In genomic region chr6:16320533-16321340, GRCh38 we compare ENCODE assay signal across 8 cellular contexts.
DNase-seq lines count a peak whose midpoint lies in the region; ATAC-seq and TF ChIP-seq lines count a peak whose summit lies in the region.

No MANE protein-coding gene starts in this region.

- H3K79me2 ChIP-seq in parathyroid adenoma: no peaks in the 10 kb centered on the region

- H3K4me2 ChIP-seq in parathyroid adenoma (ENCODE audit: low read length): peak overlapping the region; percentile 41

- intact Hi-C loops in Panc1 (cut with micrococcal nuclease; ENCODE audit: unreplicated experiment) (no loop called here), esophagus muscularis mucosa (cut with DNase I) (loop anchor here (2.0 kb wide), 1 partner anchor 76 kb away; no protein-coding TSS in a partner anchor)

- TF ChIP-seq CTCF in Panc1 (IDR thresholded peaks at IDR 0.05): no peak
- no peak for TF ChIP-seq CTCF in esophagus muscularis mucosa (IDR thresholded peaks at IDR 0.05)
- TF ChIP-seq CTCF in parathyroid adenoma (IDR thresholded peaks at IDR 0.05): no peak

- H3K27ac ChIP-seq in Panc1 (ENCODE audit: low read length) (no peak overlapping the region), esophagus muscularis mucosa (replicated peaks in 1 of 4) (peak overlapping the region; percentile 69 to 85 (median 81)), parathyroid adenoma (peak overlapping the region; percentile 82)

- CTCF ChIA-PET in Panc1 (lab: Charles Lee): interaction anchor here (0.6 kb wide), 1 partner anchor 16 kb away, joined by 3 read pairs; no protein-coding TSS in a partner anchor

- H3K27me3 ChIP-seq in Panc1 (ENCODE audit: control insufficient read depth, insufficient read depth, low read length): no peaks in the 10 kb centered on the region
- H3K27me3 ChIP-seq in esophagus muscularis mucosa: no peaks in the 10 kb centered on the region
- no peaks in the 10 kb centered on the region for H3K27me3 ChIP-seq in parathyroid adenoma (ENCODE audit: control insufficient read depth, insufficient read depth, low read length)

- 70% methylated on average over 18 of the region's 21 CpGs for WGBS in esophagus muscularis mucosa

- POLR2A ChIA-PET in Panc1 (lab: Charles Lee): no interaction called here

- BruUV-seq in Panc1 (replicated peaks; lab: Mats Ljungman, UMichigan): no TSS peak

- H3K4me3 ChIP-seq in Panc1 (ENCODE audit: low read depth in 2 of 2, low read length in 2 of 2) (no peak overlapping the region), esophagus muscularis mucosa (peak overlapping the region; percentile 19 to 37 (median 30)), parathyroid adenoma (ENCODE audit: low read depth, low read length) (no peak overlapping the region)

- H3K9me3 ChIP-seq in Panc1 (ENCODE audit: control insufficient read depth, insufficient read depth, low read depth, low read length) (no peaks in the 10 kb centered on the region), esophagus muscularis mucosa (no peaks in the 10 kb centered on the region), parathyroid adenoma (ENCODE audit: control insufficient read depth, low read length) (no peaks in the 10 kb centered on the region)

- DNase-seq in DMS 273 (lab: John Stamatoyannopoulos, UW; ENCODE audit: unreplicated experiment): peak; percentile 92
- no peak for DNase-seq in Panc1 (ENCODE audit: low read depth, low spot score)
- DNase-seq in esophagus muscularis mucosa (ENCODE audit: extremely low spot score): no peak
- DNase-seq in stimulated activated CD4-positive, alpha-beta T cell treated with anti-CD3 and anti-CD28 coated beads, Interleukin-4, amount 100 ng/mL, for 4 hours: no peak
- DNase-seq in DMS153 (lab: John Stamatoyannopoulos, UW): no peak

- 0 out of 2 replicates have a peak, but pooled peaks have one; percentile 8 for ATAC-seq in Panc1
- no peak for ATAC-seq in HG02884 (IDR thresholded peaks at IDR 0.05; ENCODE audit: unreplicated experiment)
- ATAC-seq in GM18858 (IDR thresholded peaks at IDR 0.05; ENCODE audit: unreplicated experiment): no peak

- in situ Hi-C loops in Panc1 (cut with HindIII; ENCODE audit: low pct_unique_long_range_greater_than_20kb, low sequenced_read_pairs): no loop called here

- peak overlapping the region; percentile 70 for H2AFZ ChIP-seq in parathyroid adenoma

- no peaks in the 10 kb centered on the region for H3K36me3 ChIP-seq in Panc1 (ENCODE audit: control insufficient read depth, insufficient read depth, low read length)
- H3K36me3 ChIP-seq in esophagus muscularis mucosa: peaks cover 0 to 5% (median under 1%) of the 10 kb centered on the region in 4 donors
- no peaks in the 10 kb centered on the region for H3K36me3 ChIP-seq in parathyroid adenoma (ENCODE audit: control insufficient read depth, insufficient read depth, low read length)

- H3K4me1 ChIP-seq in Panc1 (ENCODE audit: control insufficient read depth, insufficient read depth, low read length) (peaks cover 4% of the 10 kb centered on the region), esophagus muscularis mucosa (peaks cover 63 to 78% (median 74%) of the 10 kb centered on the region in 4 donors), parathyroid adenoma (peaks cover 26% of the 10 kb centered on the region)

- TF ChIP-seq EP300 in esophagus muscularis mucosa (IDR thresholded peaks at IDR 0.05): no peak

- TF ChIP-seq POLR2A in esophagus muscularis mucosa (IDR thresholded peaks at IDR 0.05; ENCODE audit: low read depth): no peak

- no peak overlapping the region for H3K9ac ChIP-seq in parathyroid adenoma

Comparison
In these comparisons a context has a peak if more than half of its experiments do, and no peak if none do; other contexts are left out.
1. H3K4me3 ChIP-seq: peak in esophagus muscularis mucosa (4 of 4); none in Panc1 (0 of 2) and parathyroid adenoma (single experiment).